Comparison of ENCODE assay signal across 17 cellular contexts in the genomic region with DNA sequence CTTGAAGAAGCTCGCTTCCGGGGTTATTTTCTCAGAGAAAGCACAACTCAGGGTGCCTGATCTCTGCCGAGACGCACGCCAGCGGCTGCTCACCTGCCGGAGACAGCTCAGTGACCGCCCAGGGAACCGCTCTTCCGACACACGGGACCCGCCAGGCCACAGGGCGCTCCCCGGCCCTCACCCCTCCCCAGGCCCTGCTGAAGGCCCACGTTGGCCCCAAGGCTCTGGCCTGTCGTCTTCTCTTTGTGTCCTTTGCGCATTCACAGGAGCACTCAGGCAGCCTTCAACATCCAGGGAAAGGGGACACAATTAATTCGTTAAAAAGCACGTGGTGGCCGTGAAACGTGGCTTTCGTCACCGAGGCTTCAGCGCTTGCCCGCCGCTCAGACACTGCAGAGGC.
A peak's percentile ranks its signal among the peaks of the same experiment; 100 is the strongest.
DNase-seq lines count a peak whose midpoint lies in the region; ATAC-seq, FAIRE-seq and TF ChIP-seq lines count a peak whose summit lies in the region.
"Had no signal": no experiment of that assay in that cellular context is flagged by ENCODE, and none has a peak within 500 bp of the region (broad histone marks: within the 10 kb centered on the region; RNA-seq: fewer than 3 reads in every experiment).

No MANE protein-coding gene starts in this region.

- H2AFZ ChIP-seq in GM23338: 0 out of 2 replicates have a peak overlapping the region, but pooled peaks have one; percentile 23

- H3K27ac Mint-ChIP-seq in GM23338: no peak overlapping the region
- H3K27ac Mint-ChIP-seq: B cell; CD4-positive, alpha-beta memory T cell had no signal

- H3K27ac ChIP-seq in GM23338 (ENCODE audit: low read depth) (no peak overlapping the region), caudate nucleus (ENCODE audit: low read depth, low read length) (peak overlapping the region; percentile 73)
- H3K27ac ChIP-seq: C4-2B had no signal

- peaks cover 93% of the 10 kb centered on the region for H3K9me3 Mint-ChIP-seq in GM23338

- no peak overlapping the region for H3K4me3 ChIP-seq in GM23338

- ATAC-seq in GM23338: no peak

- peaks cover 13% of the 10 kb centered on the region for H3K4me1 ChIP-seq in GM23338 (ENCODE audit: insufficient read depth)

- peaks cover 7% of the 10 kb centered on the region for H3K4me1 Mint-ChIP-seq in GM23338
- H3K4me1 Mint-ChIP-seq: B cell; CD4-positive, alpha-beta memory T cell had no signal

- H3K79me2 ChIP-seq in GM23338 (replicated peaks; ENCODE audit: insufficient read depth): no peaks in the 10 kb centered on the region

- no peaks in the 10 kb centered on the region for H4K20me1 ChIP-seq in GM23338 (replicated peaks; ENCODE audit: insufficient read depth)

- no peaks in the 10 kb centered on the region for H3K27me3 Mint-ChIP-seq in GM23338 (ENCODE audit: insufficient read depth, low read depth, poor library complexity)
- H3K27me3 Mint-ChIP-seq: B cell had no signal

- H3K9me2 ChIP-seq in GM23338 (ENCODE audit: insufficient read depth): no peaks in the 10 kb centered on the region

- no peak overlapping the region for H3K4me2 ChIP-seq in GM23338

- H3K36me3 Mint-ChIP-seq in GM23338 (ENCODE audit: low read depth): peaks cover 34% of the 10 kb centered on the region
- H3K36me3 Mint-ChIP-seq: CD4-positive, alpha-beta memory T cell had no signal

- H3F3A ChIP-seq in GM23338 (replicated peaks; ENCODE audit: low read depth): no peaks in the 10 kb centered on the region

- no peak for FAIRE-seq in urothelium cell line (lab: Jason Lieb, UNC)
- FAIRE-seq: GM12892, GM19239, H54 had no signal

- TF ChIP-seq CTCF in GM23338 (conservative IDR thresholded peaks at IDR 0.05; ENCODE audit: low read depth in 2 of 2): no peak

- DNase-seq in GM23338 (ENCODE audit: low spot score) (peak; percentile 6), caudate nucleus (lab: John Stamatoyannopoulos, UW) (peak in 3 of 61 donors; percentile 18 to 32 (median 18)), medulla oblongata (ENCODE audit: extremely low spot score) (peak; percentile 12), urothelium cell line (ENCODE audit: low spot score) (peak; percentile 34), DMS153 treated with DMSO at 0.1 percent for 48 hours (lab: John Stamatoyannopoulos, UW; ENCODE audit: unreplicated experiment) (no peak), LoVo (ENCODE audit: low spot score) (no peak), NCI-H1436 (lab: John Stamatoyannopoulos, UW) (no peak)
- DNase-seq: ACHN; CD4-positive, alpha-beta memory T cell; DMS79 treated with DMSO at 0.1 percent for 48 hours; GDM1; IMR-90 had no signal

- H3K4me3 Mint-ChIP-seq in GM23338: no peak overlapping the region
- H3K4me3 Mint-ChIP-seq: B cell; CD4-positive, alpha-beta memory T cell had no signal

- no peaks in the 10 kb centered on the region for H3K27me3 ChIP-seq in GM23338 (ENCODE audit: insufficient read depth)

- no peaks in the 10 kb centered on the region; the same call in 1 of the 2 replicates for H3K36me3 ChIP-seq in GM23338 (ENCODE audit: insufficient read depth)

TF ChIP-seq in GM23338, 12 proteins besides CTCF, POLR2A, EP300 and RAD21 (continues in another document):
- TF ChIP-seq ZNF114 (CRISPR knock-in tag; IDR thresholded peaks at IDR 0.05) (no peak), ETS1 (IDR thresholded peaks at IDR 0.05) (no peak), EZH2phosphoT487 (IDR thresholded peaks at IDR 0.05; ENCODE audit: unreplicated experiment) (no peak), STAT1 (IDR thresholded peaks at IDR 0.05; ENCODE audit: unreplicated experiment) (no peak), POLR2AphosphoS5 (IDR thresholded peaks at IDR 0.05; ENCODE audit: low read depth) (no peak), NANOG (IDR thresholded peaks at IDR 0.05; ENCODE audit: borderline replicate concordance) (no peak), JUNB (IDR thresholded peaks at IDR 0.05; ENCODE audit: unreplicated experiment) (no peak), ZNF331 (CRISPR knock-in tag; IDR thresholded peaks at IDR 0.05; ENCODE audit: low read depth) (no peak), EZH2 (IDR thresholded peaks at IDR 0.05; ENCODE audit: low read depth, unreplicated experiment) (no peak)
- TF ChIP-seq, protein P1, sequence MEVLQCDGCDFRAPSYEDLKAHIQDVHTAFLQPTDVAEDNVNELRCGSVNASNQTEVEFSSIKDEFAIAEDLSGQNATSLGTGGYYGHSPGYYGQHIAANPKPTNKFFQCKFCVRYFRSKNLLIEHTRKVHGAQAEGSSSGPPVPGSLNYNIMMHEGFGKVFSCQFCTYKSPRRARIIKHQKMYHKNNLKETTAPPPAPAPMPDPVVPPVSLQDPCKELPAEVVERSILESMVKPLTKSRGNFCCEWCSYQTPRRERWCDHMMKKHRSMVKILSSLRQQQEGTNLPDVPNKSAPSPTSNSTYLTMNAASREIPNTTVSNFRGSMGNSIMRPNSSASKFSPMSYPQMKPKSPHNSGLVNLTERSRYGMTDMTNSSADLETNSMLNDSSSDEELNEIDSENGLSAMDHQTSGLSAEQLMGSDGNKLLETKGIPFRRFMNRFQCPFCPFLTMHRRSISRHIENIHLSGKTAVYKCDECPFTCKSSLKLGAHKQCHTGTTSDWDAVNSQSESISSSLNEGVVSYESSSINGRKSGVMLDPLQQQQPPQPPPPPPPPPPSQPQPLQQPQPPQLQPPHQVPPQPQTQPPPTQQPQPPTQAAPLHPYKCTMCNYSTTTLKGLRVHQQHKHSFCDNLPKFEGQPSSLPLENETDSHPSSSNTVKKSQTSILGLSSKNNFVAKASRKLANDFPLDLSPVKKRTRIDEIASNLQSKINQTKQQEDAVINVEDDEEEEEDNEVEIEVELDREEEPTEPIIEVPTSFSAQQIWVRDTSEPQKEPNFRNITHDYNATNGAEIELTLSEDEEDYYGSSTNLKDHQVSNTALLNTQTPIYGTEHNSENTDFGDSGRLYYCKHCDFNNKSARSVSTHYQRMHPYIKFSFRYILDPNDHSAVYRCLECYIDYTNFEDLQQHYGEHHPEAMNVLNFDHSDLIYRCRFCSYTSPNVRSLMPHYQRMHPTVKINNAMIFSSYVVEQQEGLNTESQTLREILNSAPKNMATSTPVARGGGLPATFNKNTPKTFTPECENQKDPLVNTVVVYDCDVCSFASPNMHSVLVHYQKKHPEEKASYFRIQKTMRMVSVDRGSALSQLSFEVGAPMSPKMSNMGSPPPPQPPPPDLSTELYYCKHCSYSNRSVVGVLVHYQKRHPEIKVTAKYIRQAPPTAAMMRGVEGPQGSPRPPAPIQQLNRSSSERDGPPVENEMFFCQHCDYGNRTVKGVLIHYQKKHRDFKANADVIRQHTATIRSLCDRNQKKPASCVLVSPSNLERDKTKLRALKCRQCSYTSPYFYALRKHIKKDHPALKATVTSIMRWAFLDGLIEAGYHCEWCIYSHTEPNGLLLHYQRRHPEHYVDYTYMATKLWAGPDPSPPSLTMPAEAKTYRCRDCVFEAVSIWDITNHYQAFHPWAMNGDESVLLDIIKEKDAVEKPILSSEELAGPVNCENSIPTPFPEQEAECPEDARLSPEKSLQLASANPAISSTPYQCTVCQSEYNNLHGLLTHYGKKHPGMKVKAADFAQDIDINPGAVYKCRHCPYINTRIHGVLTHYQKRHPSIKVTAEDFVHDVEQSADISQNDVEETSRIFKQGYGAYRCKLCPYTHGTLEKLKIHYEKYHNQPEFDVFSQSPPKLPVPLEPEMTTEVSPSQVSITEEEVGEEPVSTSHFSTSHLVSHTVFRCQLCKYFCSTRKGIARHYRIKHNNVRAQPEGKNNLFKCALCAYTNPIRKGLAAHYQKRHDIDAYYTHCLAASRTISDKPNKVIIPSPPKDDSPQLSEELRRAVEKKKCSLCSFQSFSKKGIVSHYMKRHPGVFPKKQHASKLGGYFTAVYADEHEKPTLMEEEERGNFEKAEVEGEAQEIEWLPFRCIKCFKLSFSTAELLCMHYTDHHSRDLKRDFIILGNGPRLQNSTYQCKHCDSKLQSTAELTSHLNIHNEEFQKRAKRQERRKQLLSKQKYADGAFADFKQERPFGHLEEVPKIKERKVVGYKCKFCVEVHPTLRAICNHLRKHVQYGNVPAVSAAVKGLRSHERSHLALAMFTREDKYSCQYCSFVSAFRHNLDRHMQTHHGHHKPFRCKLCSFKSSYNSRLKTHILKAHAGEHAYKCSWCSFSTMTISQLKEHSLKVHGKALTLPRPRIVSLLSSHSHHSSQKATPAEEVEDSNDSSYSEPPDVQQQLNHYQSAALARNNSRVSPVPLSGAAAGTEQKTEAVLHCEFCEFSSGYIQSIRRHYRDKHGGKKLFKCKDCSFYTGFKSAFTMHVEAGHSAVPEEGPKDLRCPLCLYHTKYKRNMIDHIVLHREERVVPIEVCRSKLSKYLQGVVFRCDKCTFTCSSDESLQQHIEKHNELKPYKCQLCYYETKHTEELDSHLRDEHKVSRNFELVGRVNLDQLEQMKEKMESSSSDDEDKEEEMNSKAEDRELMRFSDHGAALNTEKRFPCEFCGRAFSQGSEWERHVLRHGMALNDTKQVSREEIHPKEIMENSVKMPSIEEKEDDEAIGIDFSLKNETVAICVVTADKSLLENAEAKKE (CRISPR knock-in tag; IDR thresholded peaks at IDR 0.05): no peak

Comparison
In these comparisons a context has a peak if more than half of its experiments do, and no peak if none do; other contexts are left out.
1. DNase-seq: peak in GM23338 (single experiment), medulla oblongata (single experiment) and urothelium cell line (single experiment); none in DMS153 treated with DMSO at 0.1 percent for 48 hours (single experiment), LoVo (single experiment) and NCI-H1436 (single experiment).